8 cellular contexts compared by ENCODE assay signal in the genomic region with DNA sequence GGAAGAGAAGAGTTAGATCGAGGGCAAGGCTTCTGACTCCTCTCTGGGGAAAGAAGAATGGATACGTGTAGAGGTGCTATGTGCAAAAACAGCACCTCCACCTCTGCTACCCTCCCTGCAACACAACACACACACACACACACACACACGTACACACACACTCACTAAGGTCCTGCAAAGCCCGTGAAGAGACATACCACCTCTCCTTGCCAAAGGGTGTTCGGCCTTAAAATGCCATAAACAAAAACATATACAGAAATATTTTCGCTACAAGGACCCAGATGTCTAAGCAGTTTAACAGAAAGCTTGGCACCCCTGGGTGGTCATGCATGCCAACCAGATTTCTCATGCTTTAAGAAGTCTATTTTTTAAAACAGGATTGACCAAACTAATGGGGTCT. TPM values are rescaled to one million over a fixed set of nuclear protein-coding genes. Genes with fewer than 3 reads are reported as not detected.
DNase-seq lines count a peak whose midpoint lies in the region; ATAC-seq lines count a peak whose summit lies in the region.

No MANE protein-coding gene starts in this region.

- H3K4me3 ChIP-seq in SJCRH30 = peak overlapping the region; percentile 85
- peak overlapping the region; percentile 31 to 94 for H3K4me3 ChIP-seq in esophagus (ENCODE audit: low read depth in 1 of 2, low read length in 2 of 2)
- peak overlapping the region; percentile 55 to 83 (median 72) for H3K4me3 ChIP-seq in skin epidermis

- H3K9me3 ChIP-seq in SJCRH30 (replicated peaks) (no peaks in the 10 kb centered on the region), esophagus (ENCODE audit: control insufficient read depth in 2 of 2, insufficient read depth in 1 of 2, low read depth in 1 of 2, low read length in 1 of 2) (no peaks in the 10 kb centered on the region)

- H3K4me1 ChIP-seq in SJCRH30 (peaks cover 6% of the 10 kb centered on the region), esophagus (ENCODE audit: control insufficient read depth in 2 of 2, insufficient read depth in 2 of 2, low read length in 1 of 2) (peaks cover 0 to 2% of the 10 kb centered on the region in 2 donors)

- in situ Hi-C loops in G401 (cut with HindIII; ENCODE audit: low sequenced_read_pairs) = no loop called here

- ATAC-seq in HG02970 (IDR thresholded peaks at IDR 0.05; ENCODE audit: low FRiP score, unreplicated experiment) (no peak), HG03442 (IDR thresholded peaks at IDR 0.05; ENCODE audit: unreplicated experiment) (no peak)

- H3K27ac ChIP-seq in SJCRH30 (no peak overlapping the region), esophagus (ENCODE audit: low read depth in 2 of 2, low read length in 1 of 2) (peak overlapping the region; percentile 24 to 89), skin epidermis (peak overlapping the region in 19 of 21 experiments; percentile 71 to 95 (median 86))

- H3K27me3 ChIP-seq in SJCRH30 (no peaks in the 10 kb centered on the region), esophagus (ENCODE audit: control insufficient read depth in 1 of 2, insufficient read depth in 2 of 2, low read length in 2 of 2) (no peaks in the 10 kb centered on the region)

- peak; percentile 23 for DNase-seq in DMS 273 (lab: John Stamatoyannopoulos, UW; ENCODE audit: unreplicated experiment)
- no peak for DNase-seq in DMS 273 treated with DMSO at 0.1 percent for 48 hours (lab: John Stamatoyannopoulos, UW)
- DNase-seq in SJCRH30 = no peak
- no peak for DNase-seq in G401 (ENCODE audit: low spot score)

- 7 to 10% methylated on average over 6 of the region's 6 CpGs for WGBS in esophagus, 2 donors

- H3K36me3 ChIP-seq in SJCRH30 (peaks cover 3% of the 10 kb centered on the region), esophagus (ENCODE audit: control insufficient read depth in 2 of 2, insufficient read depth in 2 of 2, low read length in 1 of 2) (no peaks in the 10 kb centered on the region)

RNA-seq across cellular contexts. Expression of gene TIFA, which starts 1.5 kb away (rescaled TPM):
- total RNA-seq in SJCRH30 (2014; rRNA removed; shearing (Covaris generic)) = 17.8 and 25.4 TPM in 2 replicates
- 1 to 10 TPM; 6.5 to 9.8 TPM for polyA plus RNA-seq in esophagus
- total RNA-seq in G401 (2014; rRNA removed; shearing (Covaris generic)) = 0.62 and 7.0 TPM in 2 replicates

RNA-seq across cellular contexts. Expression of gene ALPK1, which starts 13.0 kb away (rescaled TPM):
- 5.0 and 5.1 TPM in 2 replicates for total RNA-seq in SJCRH30 (2014; rRNA removed; shearing (Covaris generic))
- polyA plus RNA-seq in esophagus = 1 to 10 TPM; 4.2 to 6.3 TPM
- total RNA-seq in G401 (2014; rRNA removed; shearing (Covaris generic)) = not detected in 2 replicates

RNA-seq across cellular contexts. Expression of gene AP1AR, which starts 52.6 kb away (rescaled TPM):
- total RNA-seq in SJCRH30 (2014; rRNA removed; shearing (Covaris generic)) = 23.1 and 24.7 TPM in 2 replicates
- polyA plus RNA-seq in esophagus = 10 to 100 TPM in 1 of 2 donors, 1 to 10 TPM in 1; 8.3 to 10.3 TPM
- total RNA-seq in G401 (2014; rRNA removed; shearing (Covaris generic)) = 25.0 and 34.6 TPM in 2 replicates
